ENCODE assay signal across 8 cellular contexts in the genomic region with DNA sequence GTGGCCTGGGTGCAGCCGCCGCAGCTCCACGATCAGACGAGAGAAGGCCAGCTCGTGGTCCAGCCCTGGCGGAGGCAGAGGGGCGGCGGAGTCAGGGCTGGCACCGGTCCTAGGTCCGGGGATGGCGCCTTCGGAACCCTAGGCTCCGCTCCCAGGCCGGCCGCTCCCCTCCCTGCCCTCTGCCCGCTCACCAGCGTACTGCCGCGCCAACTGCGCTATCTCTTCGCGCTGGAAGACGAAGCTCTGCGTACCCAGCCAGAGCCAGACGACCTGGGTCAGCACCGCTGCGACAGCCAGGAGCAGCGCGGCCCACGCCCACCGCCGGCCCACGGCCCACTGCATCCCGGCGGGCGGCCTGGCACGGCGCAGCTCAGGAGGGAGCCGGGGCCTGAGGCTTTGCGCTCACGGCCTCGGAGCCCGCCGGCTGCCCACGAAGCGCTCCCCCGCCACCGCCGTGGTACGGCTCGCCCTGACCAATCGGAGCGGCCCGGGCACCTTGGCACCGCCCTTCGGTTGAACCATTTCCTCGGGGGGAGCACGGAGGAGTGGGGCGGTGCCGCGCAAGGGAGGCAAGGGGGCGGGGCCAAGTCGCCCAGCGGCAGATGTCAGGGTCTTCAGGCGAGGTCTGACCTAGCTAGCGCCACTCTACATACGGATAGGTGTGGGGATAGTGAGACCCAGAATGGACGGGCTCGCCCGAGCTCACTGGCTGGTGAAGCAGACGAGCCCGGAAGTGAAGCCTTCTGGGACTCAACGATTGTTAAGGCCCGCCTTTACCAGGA.
DNase-seq lines count a peak whose midpoint lies in the region; ATAC-seq and TF ChIP-seq lines count a peak whose summit lies in the region.

A gene (minus strand): TSS at position 432 of the 782 bp plus-strand sequence. CDS start 90 bp downstream, at position 342.

- DNase-seq in Ammon's horn (ENCODE audit: low spot score) (peak; percentile 97), GM19238 (ENCODE audit: insufficient read length, low spot score) (peak; percentile 88), NCI-H524 (lab: John Stamatoyannopoulos, UW) (peak; percentile 92 to 93), choroid plexus epithelial cell (ENCODE audit: low read depth) (peak; percentile 94), kidney glomerular epithelial cell (lab: John Stamatoyannopoulos, UW) (peak; percentile 84)
- peak; percentile 94 for DNase-seq in activated CD4-positive, alpha-beta T cell treated with anti-CD3 and anti-CD28 coated beads for 4 hours
- peak; percentile 85 to 91 for DNase-seq in stimulated activated CD4-positive, alpha-beta T cell treated with anti-CD3 and anti-CD28 coated beads, Interleukin-15, amount 100 ng/mL, for 48 hours (ENCODE audit: low read depth in 2 of 2)

- H3K4me3 ChIP-seq in choroid plexus epithelial cell (ENCODE audit: low read depth, low read length) = peak within 1 kb of the TSS; percentile 72

- no peak for TF ChIP-seq CTCF in choroid plexus epithelial cell (conservative IDR thresholded peaks at IDR 0.05; ENCODE audit: low read depth, low read length)

- ATAC-seq in HG03457 (IDR thresholded peaks at IDR 0.05; ENCODE audit: unreplicated experiment) = peak; percentile 58

Comparison
In these comparisons a context has a peak if more than half of its experiments do, and no peak if none do; other contexts are left out.
1. Peak in every context shown above with its lines: DNase-seq, ATAC-seq and H3K4me3 ChIP-seq.